ENCODE assay signal across 1 cellular context in the genomic region with DNA sequence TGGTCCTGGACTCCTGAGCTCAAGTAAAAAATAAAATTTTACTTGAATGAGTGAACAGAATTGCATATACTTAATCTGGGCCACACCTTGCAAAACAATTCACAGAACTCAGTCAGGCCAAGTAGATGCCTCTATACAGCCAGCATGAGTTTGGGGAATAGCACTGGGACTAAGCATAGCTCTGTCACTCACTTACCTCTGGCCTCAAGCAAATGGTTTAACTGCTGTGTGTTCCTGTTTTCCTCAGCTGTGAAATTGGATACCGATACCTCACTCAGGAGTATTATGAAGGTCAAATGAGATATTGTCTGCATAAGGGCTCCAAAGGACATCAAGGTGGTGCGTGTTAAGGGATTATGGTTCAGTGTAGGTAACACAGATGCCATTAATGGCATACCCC.
TF ChIP-seq lines count a peak whose summit lies in the region.

No MANE protein-coding gene starts in this region.

TF ChIP-seq in K562, 482 proteins besides CTCF, POLR2A, EP300 and RAD21:
- TF ChIP-seq GTF2E2 (tag; IDR thresholded peaks at IDR 0.05) = 0 out of 2 replicates have a peak, but pooled peaks have one; percentile 27
- no peak for TF ChIP-seq CXXC5 (CRISPR knock-in tag; IDR thresholded peaks at IDR 0.05)
- TF ChIP-seq MBD2 (IDR thresholded peaks at IDR 0.05; ENCODE audit: borderline replicate concordance, low read depth) = no peak
- TF ChIP-seq YBX1 (IDR thresholded peaks at IDR 0.05) = no peak
- TF ChIP-seq TCF7L2 (IDR thresholded peaks at IDR 0.05; ENCODE audit: low read depth, low read length) = no peak
- TF ChIP-seq SMARCA4 (IDR thresholded peaks at IDR 0.05) = no peak
- TF ChIP-seq FOXJ3 (CRISPR knock-in tag; IDR thresholded peaks at IDR 0.05) = no peak
- TF ChIP-seq, protein P1, sequence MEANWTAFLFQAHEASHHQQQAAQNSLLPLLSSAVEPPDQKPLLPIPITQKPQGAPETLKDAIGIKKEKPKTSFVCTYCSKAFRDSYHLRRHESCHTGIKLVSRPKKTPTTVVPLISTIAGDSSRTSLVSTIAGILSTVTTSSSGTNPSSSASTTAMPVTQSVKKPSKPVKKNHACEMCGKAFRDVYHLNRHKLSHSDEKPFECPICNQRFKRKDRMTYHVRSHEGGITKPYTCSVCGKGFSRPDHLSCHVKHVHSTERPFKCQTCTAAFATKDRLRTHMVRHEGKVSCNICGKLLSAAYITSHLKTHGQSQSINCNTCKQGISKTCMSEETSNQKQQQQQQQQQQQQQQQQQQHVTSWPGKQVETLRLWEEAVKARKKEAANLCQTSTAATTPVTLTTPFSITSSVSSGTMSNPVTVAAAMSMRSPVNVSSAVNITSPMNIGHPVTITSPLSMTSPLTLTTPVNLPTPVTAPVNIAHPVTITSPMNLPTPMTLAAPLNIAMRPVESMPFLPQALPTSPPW (CRISPR knock-in tag; IDR thresholded peaks at IDR 0.05) = no peak
